In the genomic region with DNA sequence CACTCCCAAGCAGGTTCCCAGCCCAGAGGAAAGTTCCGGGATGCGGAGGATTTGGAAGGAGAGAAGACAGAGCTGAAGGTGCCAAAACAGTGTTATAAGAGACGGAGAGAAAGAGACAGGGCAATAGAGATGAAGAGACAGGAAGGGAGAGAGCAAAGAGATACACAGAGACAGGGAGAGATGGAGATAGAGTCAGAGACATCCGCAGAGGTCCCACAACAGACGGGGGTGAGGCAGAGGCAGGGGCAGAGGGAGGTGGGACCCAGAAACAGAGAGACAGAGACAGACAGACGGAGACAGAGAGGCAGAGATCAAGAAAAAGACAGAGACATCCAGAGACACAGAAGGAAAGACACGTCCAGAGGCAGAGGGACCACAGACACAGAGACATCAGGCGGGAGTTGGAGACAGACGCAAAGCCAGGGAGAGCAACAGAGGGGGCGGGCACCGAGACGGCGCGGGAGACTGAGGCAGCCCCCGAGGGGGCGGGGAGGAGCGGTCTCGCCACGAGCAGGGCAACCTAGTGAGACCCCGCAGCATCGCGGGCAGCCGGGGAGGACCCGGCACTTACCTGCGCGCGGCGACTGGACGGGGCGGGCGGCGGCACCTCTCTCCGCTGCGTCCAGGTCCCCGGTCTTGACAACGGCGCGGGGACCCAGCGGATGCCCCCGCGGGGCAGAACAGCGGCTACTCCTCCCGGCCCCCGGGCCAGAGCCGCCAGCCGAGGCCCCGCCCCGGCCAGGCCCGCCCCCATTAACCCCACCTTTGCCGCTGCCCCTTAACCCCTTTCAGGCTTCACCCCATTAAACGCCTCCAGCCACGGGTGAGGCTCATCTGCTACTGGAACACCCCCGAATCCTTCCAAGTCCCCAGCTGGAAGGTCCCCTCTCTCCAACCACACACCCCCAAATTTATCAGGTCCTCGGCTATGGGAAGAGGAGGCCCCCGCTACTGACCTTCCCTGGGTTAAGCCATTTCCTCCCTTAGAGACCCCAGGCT, we compare ENCODE assay signal across 1 cellular context.
TF ChIP-seq lines count a peak whose summit lies in the region.

A gene (minus strand): TSS at position 689 of the 999 bp plus-strand sequence. CDS start 10,346 bp downstream, outside the sequence.

TF ChIP-seq in H1, 55 proteins besides CTCF, POLR2A, EP300 and RAD21:
- TF ChIP-seq SAP30 (IDR thresholded peaks at IDR 0.05; ENCODE audit: insufficient read depth, insufficient replicate concordance, low read length) (no peak), ASH2L (IDR thresholded peaks at IDR 0.05; ENCODE audit: low read length) (peak; percentile 26), EZH2 (IDR thresholded peaks at IDR 0.05; ENCODE audit: low read depth, low read length, severe bottlenecking) (peak; percentile 56), POLR2AphosphoS5 (IDR thresholded peaks at IDR 0.05; ENCODE audit: low read depth, low read length) (no peak), BACH1 (IDR thresholded peaks at IDR 0.05; ENCODE audit: low read length) (no peak), EGR1 (IDR thresholded peaks at IDR 0.05; ENCODE audit: borderline replicate concordance, low read depth, low read length) (peak; percentile 44; the same call in 1 of the 2 replicates), KDM1A (IDR thresholded peaks at IDR 0.05; ENCODE audit: borderline replicate concordance, low read length) (peak; percentile 49; the same call in 1 of the 2 replicates), FOSL1 (IDR thresholded peaks at IDR 0.05; ENCODE audit: insufficient read depth, low read depth, low read length) (peak; percentile 92), KDM4A (IDR thresholded peaks at IDR 0.05; ENCODE audit: low read depth, low read length, severe bottlenecking) (peak; percentile 34), CHD1 (IDR thresholded peaks at IDR 0.05; ENCODE audit: low read depth, low read length) (no peak), RNF2 (IDR thresholded peaks at IDR 0.05; ENCODE audit: borderline replicate concordance, low read depth, low read length, missing control alignments, poor library complexity, severe bottlenecking) (peak; percentile 2), SP1 (IDR thresholded peaks at IDR 0.05; ENCODE audit: low read depth, low read length) (no peak), TCF12 (IDR thresholded peaks at IDR 0.05; ENCODE audit: low read depth, low read length) (no peak)
- TF ChIP-seq, protein P1, sequence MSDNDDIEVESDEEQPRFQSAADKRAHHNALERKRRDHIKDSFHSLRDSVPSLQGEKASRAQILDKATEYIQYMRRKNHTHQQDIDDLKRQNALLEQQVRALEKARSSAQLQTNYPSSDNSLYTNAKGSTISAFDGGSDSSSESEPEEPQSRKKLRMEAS (IDR thresholded peaks at IDR 0.05), result 0 out of 2 replicates have a peak, but pooled peaks have one; percentile 28
